ENCODE assay signal across 8 cellular contexts in the genomic region with DNA sequence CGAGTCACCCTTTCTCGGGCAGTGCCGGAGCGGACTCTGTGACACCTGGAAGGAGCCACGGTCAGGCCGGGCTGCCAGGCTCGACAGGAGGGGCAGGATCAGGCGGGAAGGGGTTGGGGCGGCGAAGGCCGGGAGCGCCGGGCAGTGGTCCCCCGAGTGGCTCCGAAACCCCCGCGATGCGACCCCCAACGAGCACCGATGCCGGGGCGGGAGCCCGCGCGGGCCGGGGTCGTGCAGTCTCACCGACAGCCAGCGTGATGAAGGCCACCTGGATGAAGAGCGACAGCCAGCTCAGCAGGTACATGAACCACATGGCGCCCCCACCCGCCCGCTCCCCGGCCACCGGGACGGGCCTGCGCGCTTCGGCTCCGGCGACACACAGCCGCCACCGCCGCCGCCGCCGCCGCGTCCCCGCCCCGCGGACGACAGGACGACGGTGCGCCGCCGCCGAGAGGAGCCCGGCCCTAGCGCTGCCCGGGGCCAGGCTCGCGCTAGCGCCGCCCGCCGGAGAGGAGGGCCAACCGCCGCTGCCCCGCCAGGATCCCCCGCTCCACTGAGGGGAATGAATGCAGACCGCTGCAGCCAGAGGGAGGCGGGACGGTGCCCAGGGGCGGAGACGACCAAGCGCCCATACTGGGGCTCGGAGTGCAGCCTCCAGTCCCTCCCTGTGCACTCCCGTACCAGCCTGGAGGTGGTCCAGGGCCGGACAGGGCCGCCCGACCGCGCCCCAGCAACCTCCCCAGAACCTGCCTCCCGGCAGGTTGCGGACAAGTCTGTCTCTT. TPM values are rescaled to one million over a fixed set of nuclear protein-coding genes. Genes with fewer than 3 reads are reported as not detected.
A peak's percentile ranks its signal among the peaks of the same experiment; 100 is the strongest.
DNase-seq lines count a peak whose midpoint lies in the region; ATAC-seq, FAIRE-seq and TF ChIP-seq lines count a peak whose summit lies in the region.

A gene (minus strand): TSS at position 429 of the 782 bp plus-strand sequence. CDS start 116 bp downstream, at position 313.

- H3K9ac ChIP-seq in H1 (replicated peaks in 1 of 4; ENCODE audit: extremely low read depth in 1 of 4, low read depth in 3 of 4, low read length in 3 of 4): peak within 1 kb of the TSS; percentile 3 to 69 (median 46); a peak in 6 of 7 replicates

- no peak within 1 kb of the TSS for H2BK12ac ChIP-seq in H1 (ENCODE audit: low read depth, low read length)

- H3K23ac ChIP-seq in H1 (ENCODE audit: insufficient read length): peak within 1 kb of the TSS; percentile 70

- peaks cover 0 to 13% of the 10 kb centered on the region in 2 experiments; a peak in 2 of 4 replicates for H3K79me2 ChIP-seq in H1 (ENCODE audit: control insufficient read depth in 1 of 2, insufficient read depth in 2 of 2, low read length in 2 of 2)

- CTCF ChIA-PET in H1 (lab: Charles Lee; ENCODE audit: partially characterized antibody): interaction anchor here (1.2 to 3.9 kb wide), 2 partner anchors 11 to 107 kb away, joined by 3 to 21 read pairs; no protein-coding TSS in a partner anchor

- TF ChIP-seq RAD21 in H1 (IDR thresholded peaks at IDR 0.05 in 1 of 2, conservative IDR thresholded peaks at IDR 0.05 in 1 of 2; ENCODE audit: low read depth in 2 of 2, low read length in 2 of 2): peak in 1 of 2 experiments; percentile 19; a peak in 1 of 4 replicates

- no peak within 1 kb of the TSS for H2BK120ac ChIP-seq in H1 (replicated peaks; ENCODE audit: low read depth, low read length)

- H4K5ac ChIP-seq in H1 (ENCODE audit: insufficient read length, low read depth, low read length): no peak within 1 kb of the TSS

- H3K23me2 ChIP-seq in H1 (ENCODE audit: low read depth, low read length): peaks cover 11% of the 10 kb centered on the region

- no peak for FAIRE-seq in H1 (lab: Jason Lieb, UNC)

- peak within 1 kb of the TSS; percentile 96 for H3K4me3 ChIP-seq in HL-60 (replicated peaks; ENCODE audit: insufficient read depth, low read length)
- H3K4me3 ChIP-seq in H1 (ENCODE audit: extremely low read depth in 1 of 4, insufficient read depth in 2 of 4, low read depth in 3 of 4, low read length in 4 of 4): peak within 1 kb of the TSS; percentile 71 to 90 (median 76)

- DNase-seq in COLO829 (ENCODE audit: low spot score) (peak; percentile 73), HL-60 (ENCODE audit: low read depth in 1 of 2, low spot score in 1 of 2) (peak; percentile 70 to 90), H1 (ENCODE audit: low read depth in 1 of 2, low spot score in 2 of 2) (peak in 1 of 2 experiments; percentile 98), mesenteric fat pad (ENCODE audit: low spot score) (peak; percentile 97)
- DNase-seq in NK-92 treated with Interleukin-12 subunit alpha and Interleukin-12 subunit beta, amount 100 ng/mL, for 24 hours (lab: John Stamatoyannopoulos, UW): peak; percentile 84
- peak; percentile 73 to 92 (median 78) for DNase-seq in activated CD8-positive, alpha-beta memory T cell treated with anti-CD3 and anti-CD28 coated beads for 48 hours (ENCODE audit: low read depth in 2 of 3, low spot score in 2 of 3)
- DNase-seq in stimulated activated CD8-positive, alpha-beta memory T cell treated with anti-CD3 and anti-CD28 coated beads, Interleukin-15, amount 100 ng/mL, for 24 hours (ENCODE audit: low read depth): peak; percentile 84

- H4K91ac ChIP-seq in H1 (replicated peaks; ENCODE audit: insufficient read length, low read length): no peak within 1 kb of the TSS

- peaks cover 0 to 5% (median 3%) of the 10 kb centered on the region in 4 experiments; a peak in 3 of 7 replicates for H3K4me1 ChIP-seq in H1 (replicated peaks in 1 of 4; ENCODE audit: control insufficient read depth in 3 of 4, insufficient read depth in 4 of 4, low read length in 3 of 4)

- H3K27ac ChIP-seq in HL-60 (replicated peaks) (peak within 1 kb of the TSS; percentile 75), H1 (ENCODE audit: low read depth, low read length) (no peak within 1 kb of the TSS)

- peak; percentile 97 for ATAC-seq in GM19463 (IDR thresholded peaks at IDR 0.05; ENCODE audit: unreplicated experiment)

- no peak within 1 kb of the TSS for H2BK5ac ChIP-seq in H1 (ENCODE audit: low read depth, low read length)

- TF ChIP-seq EP300 in H1 (IDR thresholded peaks at IDR 0.05; ENCODE audit: borderline replicate concordance in 1 of 2, low read depth in 2 of 2, low read length in 2 of 2): peak in 1 of 2 experiments; percentile 54; a peak in 1 of 3 replicates

- 2% methylated on average over 62 of the region's 87 CpGs; no CpG with 5 or more reads in 1 of the 2 experiments for WGBS in H1 (ENCODE audit: extremely low coverage in 1 of 2, insufficient coverage in 1 of 2, insufficient read length in 1 of 2, insufficient replicate concordance in 2 of 2, low coverage in 1 of 2, low lambda C conversion rate in 2 of 2, missing lambda C conversion rate in 1 of 2), 2 experiments

- H3K4me2 ChIP-seq in H1 (ENCODE audit: insufficient read depth in 1 of 2, low read depth in 2 of 2, low read length in 2 of 2): peak within 1 kb of the TSS; percentile 94 to 98

- H2AFZ ChIP-seq in H1 (ENCODE audit: low read length): peak within 1 kb of the TSS; percentile 93

- H3K14ac ChIP-seq in H1 (ENCODE audit: insufficient read length): no peak within 1 kb of the TSS

- peaks cover 13% of the 10 kb centered on the region for H3K79me1 ChIP-seq in H1 (ENCODE audit: low read depth, low read length)

- TF ChIP-seq CTCF in HL-60 (IDR thresholded peaks at IDR 0.05; ENCODE audit: insufficient read depth, low read length) (peak; percentile 43), H1 (IDR thresholded peaks at IDR 0.05; ENCODE audit: control extremely low read depth in 1 of 3, insufficient read depth in 1 of 3, low read depth in 1 of 3, low read length in 3 of 3) (peak; percentile 77 to 86 (median 85))

- POLR2A ChIA-PET in H1 (lab: Charles Lee; ENCODE audit: partially characterized antibody): no interaction called here

- H2BK15ac ChIP-seq in H1 (ENCODE audit: low read length): no peak within 1 kb of the TSS

- no peak for TF ChIP-seq POLR2A in H1 (IDR thresholded peaks at IDR 0.05; ENCODE audit: control extremely low read depth in 1 of 2, low read depth in 2 of 2, low read length in 2 of 2)

- no peak within 1 kb of the TSS; the same call in 1 of the 2 replicates for H3K18ac ChIP-seq in H1 (ENCODE audit: extremely low read depth, low read length)

- peak within 1 kb of the TSS; percentile 69 for H3K4ac ChIP-seq in H1 (replicated peaks; ENCODE audit: insufficient read length, low read depth, low read length)

- peak within 1 kb of the TSS; percentile 41; the same call in 1 of the 2 replicates for H4K8ac ChIP-seq in H1 (ENCODE audit: extremely low read depth, insufficient read depth, low read length)

- no peak within 1 kb of the TSS for H2BK20ac ChIP-seq in H1 (ENCODE audit: low read length)

- no peaks in the 10 kb centered on the region for H3K27me3 ChIP-seq in HL-60 (ENCODE audit: insufficient read depth, poor library complexity, severe bottlenecking)
- peaks cover 0 to 7% (median 0%) of the 10 kb centered on the region in 4 experiments; a peak in 3 of 7 replicates for H3K27me3 ChIP-seq in H1 (replicated peaks in 1 of 4; ENCODE audit: control insufficient read depth in 3 of 4, extremely low read depth in 1 of 4, insufficient read depth in 3 of 4, low read length in 3 of 4)

- H4K20me1 ChIP-seq in H1 (replicated peaks in 1 of 2; ENCODE audit: control insufficient read depth in 1 of 2, insufficient read depth in 2 of 2, low read length in 2 of 2): peaks cover 3 to 18% of the 10 kb centered on the region in 2 experiments

- H3K36me3 ChIP-seq in H1 (ENCODE audit: control insufficient read depth in 2 of 4, insufficient read depth in 4 of 4, low read length in 3 of 4): 0 out of 8 replicates have a peak, but pooled peaks cover 0 to 4% (median 0%) of the 10 kb centered on the region in 4 experiments

- no peak within 1 kb of the TSS for H3K56ac ChIP-seq in H1 (replicated peaks; ENCODE audit: insufficient read length, low read depth, low read length)

- H2AK5ac ChIP-seq in H1 (ENCODE audit: low read depth, low read length): no peak within 1 kb of the TSS

- no peaks in the 10 kb centered on the region for H3K9me3 ChIP-seq in H1 (ENCODE audit: insufficient read depth in 2 of 2, low read depth in 1 of 2, low read length in 1 of 2)

TF ChIP-seq in H1, 55 proteins besides CTCF, POLR2A, EP300 and RAD21 (continues in another document):
- TF ChIP-seq CBX8 (IDR thresholded peaks at IDR 0.05; ENCODE audit: borderline replicate concordance, low read depth, low read length) (no peak), PHF8 (conservative IDR thresholded peaks at IDR 0.05; ENCODE audit: low read depth, low read length) (peak; percentile 66), BRCA1 (IDR thresholded peaks at IDR 0.05; ENCODE audit: low read depth, low read length) (no peak), CREB1 (IDR thresholded peaks at IDR 0.05) (peak; percentile 18; the same call in 1 of the 2 replicates), KDM1A (IDR thresholded peaks at IDR 0.05; ENCODE audit: borderline replicate concordance, low read length) (no peak), TAF1 (IDR thresholded peaks at IDR 0.05; ENCODE audit: low read depth, low read length) (peak; percentile 63), TEAD4 (IDR thresholded peaks at IDR 0.05; ENCODE audit: low read depth, low read length) (0 out of 2 replicates have a peak, but pooled peaks have one; percentile 40), SP4 (IDR thresholded peaks at IDR 0.05; ENCODE audit: low read length) (peak; percentile 15; the same call in 1 of the 2 replicates), SRF (IDR thresholded peaks at IDR 0.05; ENCODE audit: low read depth, low read length) (no peak; the same call in 1 of the 2 replicates), SUZ12 (IDR thresholded peaks at IDR 0.05; ENCODE audit: low read length) (no peak), TBP (IDR thresholded peaks at IDR 0.05; ENCODE audit: low read depth, low read length) (peak; percentile 52; the same call in 1 of the 2 replicates), KDM4A (IDR thresholded peaks at IDR 0.05; ENCODE audit: low read depth, low read length, severe bottlenecking) (peak; percentile 70), TAF7 (optimal IDR thresholded peaks at IDR 0.05; ENCODE audit: borderline replicate concordance, low read depth, low read length) (peak; percentile 39)
- TF ChIP-seq, protein P1, sequence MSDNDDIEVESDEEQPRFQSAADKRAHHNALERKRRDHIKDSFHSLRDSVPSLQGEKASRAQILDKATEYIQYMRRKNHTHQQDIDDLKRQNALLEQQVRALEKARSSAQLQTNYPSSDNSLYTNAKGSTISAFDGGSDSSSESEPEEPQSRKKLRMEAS (IDR thresholded peaks at IDR 0.05): peak; percentile 47; the same call in 1 of the 2 replicates

RNA-seq across cellular contexts. Expression of the gene that starts here (rescaled TPM):
- 24.3 and 25.2 TPM in 2 replicates for total RNA-seq in H1 (2021; fragmentation: NEBNext Ultra II Directional; extraction: Animal tissue kit (Norgen Biotek cat#: 25700))
- polyA plus RNA-seq in H1 (2011; rRNA removed): 30.1 and 31.2 TPM in 2 replicates
- 20.9 TPM for polyA plus RNA-seq in H1 (2011; cell fraction: cytosol; rRNA removed)
- 45.3 TPM for polyA plus RNA-seq in H1 (2011; cell fraction: nucleus; rRNA removed)
- polyA plus RNA-seq in H1 (2012, experiment 1 of 2): 15.6 to 18.4 TPM (median 17.5 TPM) in 4 replicates
- 16.0 TPM for polyA plus RNA-seq in H1 (2012, experiment 2 of 2)
- polyA plus RNA-seq in H1 (2013, experiment 1 of 2): 27.3 TPM
- 37.1 TPM for polyA plus RNA-seq in H1 (2013, experiment 2 of 2)
- polyA minus RNA-seq in H1 (2011; rRNA and poly(A)+ RNA removed): 32.0 and 32.9 TPM in 2 replicates
- 11.2 TPM for polyA minus RNA-seq in H1 (2011; cell fraction: cytosol; rRNA and poly(A)+ RNA removed)
- 17.3 TPM for polyA minus RNA-seq in H1 (2011; cell fraction: nucleus; rRNA and poly(A)+ RNA removed)
- 86.8 TPM for total RNA-seq in mesenteric fat pad
